In the genomic region with DNA sequence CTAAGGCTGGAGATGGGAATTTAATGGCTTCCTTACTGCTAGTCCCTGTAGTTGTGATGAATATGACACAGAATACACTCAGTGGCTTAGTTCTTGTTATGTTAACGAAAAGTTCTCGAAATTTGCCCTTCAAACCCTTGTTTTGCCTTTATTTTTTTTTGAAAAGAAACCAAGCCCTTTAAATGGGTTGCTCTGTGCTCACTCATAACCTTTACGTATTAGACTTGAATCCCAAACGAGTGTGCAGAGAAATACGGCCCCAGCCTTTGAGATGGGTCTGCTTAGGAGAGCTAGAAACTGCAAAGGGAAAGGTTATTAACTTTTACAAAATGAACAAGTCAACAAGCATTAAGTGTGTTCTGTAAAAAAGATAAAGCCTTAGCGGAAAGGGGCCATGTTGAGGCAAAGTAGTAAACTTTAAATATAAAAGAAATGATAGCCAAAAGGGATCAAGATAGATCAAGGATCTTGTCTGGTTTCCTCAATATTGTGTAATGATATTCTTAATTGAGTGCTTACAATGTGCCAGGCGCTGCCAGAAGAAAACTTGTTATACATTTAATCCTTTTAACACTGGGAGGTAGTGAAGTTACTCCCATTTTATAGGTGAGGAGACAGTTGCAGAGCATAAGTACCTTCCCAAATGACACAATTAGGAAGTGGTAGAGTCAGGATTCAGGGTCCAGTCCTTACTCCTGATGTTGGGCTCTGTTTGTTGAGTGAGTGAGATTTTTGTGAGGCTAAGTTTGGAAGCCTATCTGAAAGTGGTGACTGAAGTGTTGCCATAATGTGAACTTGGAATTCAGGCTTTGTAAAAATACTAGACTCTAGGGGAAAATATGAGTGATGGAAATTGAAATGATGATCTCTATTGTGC, we compare ENCODE assay signal across 8 cellular contexts. TPM values are rescaled to one million over a fixed set of nuclear protein-coding genes. Genes with fewer than 3 reads are reported as not detected.
DNase-seq lines count a peak whose midpoint lies in the region; ATAC-seq and TF ChIP-seq lines count a peak whose summit lies in the region.

No MANE protein-coding gene starts in this region.

- peak overlapping the region; percentile 90 to 99 (median 99) for H3K27ac Mint-ChIP-seq in CD8-positive, alpha-beta memory T cell

- no peaks in the 10 kb centered on the region for H3K9me3 ChIP-seq in CD8-positive, alpha-beta memory T cell (ENCODE audit: low read length)
- H3K9me3 ChIP-seq in Karpas-422 (ENCODE audit: low read length) (no peaks in the 10 kb centered on the region), upper lobe of right lung (no peaks in the 10 kb centered on the region)

- POLR2A ChIA-PET in CD8-positive, alpha-beta memory T cell (lab: Charles Lee): interaction anchor here (0.7 to 1.5 kb wide), 2 partner anchors 62 to 786 kb away, joined by 3 to 4 read pairs; partner anchors contain the start of gene UBE2N

- CTCF ChIA-PET in CD8-positive, alpha-beta memory T cell (lab: Charles Lee): interaction anchor here (1.2 to 3.6 kb wide), 7 partner anchors 12 to 596 kb away, joined by 3 to 15 read pairs (median 4); no protein-coding TSS in a partner anchor

- H3K36me3 ChIP-seq in CD8-positive, alpha-beta memory T cell (ENCODE audit: insufficient read depth, low read length): no peaks in the 10 kb centered on the region
- no peaks in the 10 kb centered on the region for H3K36me3 ChIP-seq in Karpas-422 (ENCODE audit: insufficient read depth, low read length)
- no peaks in the 10 kb centered on the region for H3K36me3 ChIP-seq in brain microvascular endothelial cell (replicated peaks)
- H3K36me3 ChIP-seq in upper lobe of right lung: no peaks in the 10 kb centered on the region

- peak overlapping the region; percentile 93 to 100 (median 99) for H3K4me3 Mint-ChIP-seq in CD8-positive, alpha-beta memory T cell

- peaks cover 0 to 11% (median 3%) of the 10 kb centered on the region in 3 donors for H3K36me3 Mint-ChIP-seq in CD8-positive, alpha-beta memory T cell

- no peak for ATAC-seq in upper lobe of right lung
- no peak for ATAC-seq in GM18517 (IDR thresholded peaks at IDR 0.05; ENCODE audit: unreplicated experiment)

- H3K9me2 ChIP-seq in Karpas-422 (replicated peaks; ENCODE audit: insufficient read depth, low read length): no peaks in the 10 kb centered on the region

- peaks cover 36% of the 10 kb centered on the region for H3K4me1 ChIP-seq in CD8-positive, alpha-beta memory T cell (ENCODE audit: insufficient read depth, low read length)
- H3K4me1 ChIP-seq in Karpas-422 (ENCODE audit: low read length) (peaks cover 25% of the 10 kb centered on the region), upper lobe of right lung (peaks cover 69% of the 10 kb centered on the region)

- in situ Hi-C loops in brain microvascular endothelial cell (cut with HindIII; ENCODE audit: low pct_ligation_motif_present, low sequenced_read_pairs): loop anchor here (25.0 kb wide), 1 partner anchor 367 kb away; no protein-coding TSS in a partner anchor

- peak overlapping the region; percentile 81 for H3K9ac ChIP-seq in Karpas-422 (ENCODE audit: low read length)

- no peaks in the 10 kb centered on the region for H3K27me3 ChIP-seq in CD8-positive, alpha-beta memory T cell (ENCODE audit: insufficient read depth, low read length, poor library complexity, severe bottlenecking)
- H3K27me3 ChIP-seq in Karpas-422 (ENCODE audit: low read length) (no peaks in the 10 kb centered on the region), brain microvascular endothelial cell (replicated peaks) (no peaks in the 10 kb centered on the region), upper lobe of right lung (no peaks in the 10 kb centered on the region)

- no peak overlapping the region for H2AFZ ChIP-seq in Karpas-422 (ENCODE audit: low read length)

- H3K27ac ChIP-seq in CD8-positive, alpha-beta memory T cell (ENCODE audit: low read depth, low read length): peak overlapping the region; percentile 93
- H3K27ac ChIP-seq in Karpas-422 (ENCODE audit: low read length) (no peak overlapping the region), brain microvascular endothelial cell (peak overlapping the region; percentile 84), upper lobe of right lung (peak overlapping the region; percentile 95)

- H3K27me3 Mint-ChIP-seq in CD8-positive, alpha-beta memory T cell: no peaks in the 10 kb centered on the region

- H3K79me2 ChIP-seq in Karpas-422 (ENCODE audit: low read length): 0 out of 2 replicates have a peak, but pooled peaks cover 4% of the 10 kb centered on the region

- peaks cover 41 to 60% (median 53%) of the 10 kb centered on the region in 3 donors for H3K4me1 Mint-ChIP-seq in CD8-positive, alpha-beta memory T cell

- peak overlapping the region; percentile 78 for H3K4me3 ChIP-seq in CD8-positive, alpha-beta memory T cell (ENCODE audit: low read length)
- H3K4me3 ChIP-seq in Karpas-422 (ENCODE audit: low read length) (peak overlapping the region; percentile 80), brain microvascular endothelial cell (ENCODE audit: low read depth, low read length) (peak overlapping the region; percentile 88), upper lobe of right lung (peak overlapping the region; percentile 96)

- no peaks in the 10 kb centered on the region for H3K9me3 Mint-ChIP-seq in CD8-positive, alpha-beta memory T cell

- peaks cover 11% of the 10 kb centered on the region for H4K20me1 ChIP-seq in Karpas-422 (ENCODE audit: insufficient read depth, low read depth, low read length)

- intact Hi-C loops in upper lobe of right lung (cut with DNase I): no loop called here

- DNase-seq in CD8-positive, alpha-beta memory T cell: peak in 1 of 5 donors; percentile 10
- DNase-seq in Karpas-422: peak; percentile 47
- DNase-seq in brain microvascular endothelial cell: no peak
- DNase-seq in medulla oblongata (ENCODE audit: extremely low spot score): peak; percentile 60
- DNase-seq in upper lobe of right lung: no peak
- no peak for DNase-seq in D341Med (ENCODE audit: low spot score)
- DNase-seq in activated CD8-positive, alpha-beta memory T cell treated with anti-CD3 and anti-CD28 coated beads, Interleukin-2, amount 50 U/mL, for 48 hours: no peak

- H3K4me2 ChIP-seq in Karpas-422 (ENCODE audit: low read depth, low read length, poor library complexity, severe bottlenecking): peak overlapping the region; percentile 96

- TF ChIP-seq CTCF in brain microvascular endothelial cell (IDR thresholded peaks at IDR 0.05; ENCODE audit: low read depth, low read length, missing control alignments) (no peak), upper lobe of right lung (IDR thresholded peaks at IDR 0.05) (no peak)

RNA-seq across cellular contexts. Expression of gene NUDT4, which starts 1.9 kb away (rescaled TPM):
- total RNA-seq in CD8-positive, alpha-beta memory T cell: 10 to 100 TPM; 83.6 to 86.9 TPM
- 37.1 TPM for polyA plus RNA-seq in CD8-positive, alpha-beta memory T cell
- 12.1 and 21.0 TPM in 2 replicates for total RNA-seq in Karpas-422 (2014; rRNA removed; shearing (Covaris generic); ENCODE audit: low replicate concordance)
- 52.2 TPM for total RNA-seq in upper lobe of right lung

Comparison
In these comparisons a context has a peak if more than half of its experiments do, and no peak if none do; other contexts are left out.
1. DNase-seq: peak in Karpas-422 (single experiment) and medulla oblongata (single experiment); none in brain microvascular endothelial cell (single experiment), upper lobe of right lung (single experiment), D341Med (single experiment) and activated CD8-positive, alpha-beta memory T cell treated with anti-CD3 and anti-CD28 coated beads, Interleukin-2, amount 50 U/mL, for 48 hours (single experiment).
2. Peak in every context shown above with its lines, with median percentiles within 50 percentile points of each other: H3K4me3 ChIP-seq.